33 cellular contexts compared by ENCODE assay signal in genomic region chr7:130750774-130751173, GRCh38. TPM values are rescaled to one million over a fixed set of nuclear protein-coding genes. Genes with fewer than 3 reads are reported as not detected.
"Had no signal": no experiment of that assay in that cellular context is flagged by ENCODE, and none has a peak within 500 bp of the region (broad histone marks: within the 10 kb centered on the region; RNA-seq: fewer than 3 reads in every experiment).

No MANE protein-coding gene starts in this region.

- DNase-seq: activated B cell treated with CpG ODN at 0.5 μM for 24 hours; activated CD4-positive, alpha-beta memory T cell treated with anti-CD3 and anti-CD28 coated beads for 36 hours; activated CD4-positive, alpha-beta T cell treated with anti-CD3 and anti-CD28 coated beads for 4 hours; activated CD4-positive, alpha-beta T cell treated with anti-CD3 and anti-CD28 coated beads, Interleukin-2, amount 10 ng/mL, durations not matched to agents 24 days and 14 days; activated CD4-positive, alpha-beta T cell treated with anti-CD3 and anti-CD28 coated beads, Interleukin-2, amount 50 U/mL, for 1 hour; activated CD4-positive, alpha-beta T cell treated with anti-CD3 and anti-CD28 coated beads, Interleukin-2, amount 50 U/mL, for 4 hours; activated CD4-positive, CD25-positive, alpha-beta regulatory T cell treated with anti-CD3 and anti-CD28 coated beads, Interleukin-2, amount 50 U/mL, for 72 hours; activated CD8-positive, alpha-beta memory T cell treated with anti-CD3 and anti-CD28 coated beads for 24 hours; activated CD8-positive, alpha-beta memory T cell treated with anti-CD3 and anti-CD28 coated beads, Interleukin-2, amount 10 ng/mL, durations not matched to agents 7 days and 5 days; activated CD8-positive, alpha-beta memory T cell treated with anti-CD3 and anti-CD28 coated beads, Interleukin-2, amount 50 U/mL, for 48 hours; activated CD8-positive, alpha-beta T cell treated with anti-CD3 and anti-CD28 coated beads for 36 hours; activated effector memory CD4-positive, alpha-beta T cell treated with Interleukin-2 at 50 U/mL for 16 hours; activated gamma-delta T cell; activated naive CD4-positive, alpha-beta T cell treated with anti-CD3 and anti-CD28 coated beads, Interleukin-2, amount 50 U/mL, for 16 hours; activated naive CD4-positive, alpha-beta T cell treated with Interleukin-2 at 50 U/mL for 16 hours; activated naive CD8-positive, alpha-beta T cell treated with anti-CD3 and anti-CD28 coated beads for 36 hours; activated T-cell treated with anti-CD3 and anti-CD28 coated beads, Interleukin-2, amount 50 U/mL, for 24 hours; activated T-cell treated with anti-CD3 and anti-CD28 coated beads, Interleukin-2, amount 50 U/mL, for 48 hours; adrenal gland; amniotic stem cell; aorta; body of pancreas; brain microvascular endothelial cell; central memory CD4-positive, alpha-beta T cell; T-helper 1 cell; T-helper 2 cell; T-helper 9 cell had no signal

- H3K4me3 ChIP-seq: adrenal gland, body of pancreas, breast epithelium had no signal

- H3K36me3 ChIP-seq: adrenal gland, brain microvascular endothelial cell, breast epithelium had no signal

- H3K27me3 ChIP-seq: adrenal gland, body of pancreas had no signal

- H3K27ac ChIP-seq: adrenal gland, body of pancreas, brain microvascular endothelial cell, breast epithelium, VCaP had no signal

- ATAC-seq: activated CD8-positive, alpha-beta memory T cell treated with anti-CD3 and anti-CD28 coated beads, Interleukin-2, amount 10 ng/mL, durations not matched to agents 7 days and 5 days; activated CD8-positive, alpha-beta T cell treated with anti-CD3 and anti-CD28 coated beads for 36 hours; activated naive CD4-positive, alpha-beta T cell treated with anti-CD3 and anti-CD28 coated beads, Interleukin-2, amount 50 U/mL, for 72 hours; body of pancreas had no signal

- H3K9me3 ChIP-seq: adrenal gland, body of pancreas, breast epithelium had no signal

- H3K4me1 ChIP-seq: adrenal gland, body of pancreas, breast epithelium had no signal

RNA-seq across cellular contexts. Expression of gene KLF14, which starts 16.8 kb away (rescaled TPM):
- total RNA-seq: activated B cell treated with CpG ODN at 0.5 μM for 24 hours; activated CD4-positive, alpha-beta memory T cell treated with anti-CD3 and anti-CD28 coated beads for 36 hours; activated CD4-positive, alpha-beta T cell treated with anti-CD3 and anti-CD28 coated beads, Interleukin-2, amount 10 ng/mL, durations not matched to agents 24 days and 14 days; activated CD8-positive, alpha-beta memory T cell treated with anti-CD3 and anti-CD28 coated beads, Interleukin-2, amount 10 ng/mL, durations not matched to agents 7 days and 5 days; activated CD8-positive, alpha-beta T cell treated with anti-CD3 and anti-CD28 coated beads for 36 hours; activated naive CD4-positive, alpha-beta T cell treated with anti-CD3 and anti-CD28 coated beads, Interleukin-2, amount 50 U/mL, for 72 hours; activated naive CD8-positive, alpha-beta T cell treated with anti-CD3 and anti-CD28 coated beads for 36 hours; activated T-helper 2 cell treated with anti-CD3 and anti-CD28 coated beads, Interferon-gamma antibody, Interleukin-2, Interleukin-4, amounts not matched to agents 10 μg/mL and 5 μg/mL and 100 μg/mL, durations not matched to agents 14 hours and 24 hours and 36 hours; cardiac septum; cerebellum had no signal
- polyA plus RNA-seq: aorta had no signal
